Comparison of ENCODE assay signal across 14 cellular contexts in genomic region chr7:50267525-50268041, GRCh38. TPM values are rescaled to one million over a fixed set of nuclear protein-coding genes. Genes with fewer than 3 reads are reported as not detected.
DNase-seq lines count a peak whose midpoint lies in the region; ATAC-seq and FAIRE-seq lines count a peak whose summit lies in the region.
"Had no signal": no experiment of that assay in that cellular context is flagged by ENCODE, and none has a peak within 500 bp of the region (broad histone marks: within the 10 kb centered on the region; RNA-seq: fewer than 3 reads in every experiment).

No MANE protein-coding gene starts in this region.

- no peaks in the 10 kb centered on the region for H3K9me3 ChIP-seq in effector memory CD4-positive, alpha-beta T cell (ENCODE audit: control insufficient read depth, low read length)
- H3K9me3 ChIP-seq: thoracic aorta had no signal

- H3K27ac ChIP-seq in effector memory CD4-positive, alpha-beta T cell (ENCODE audit: insufficient read depth, low read length, poor library complexity, severe bottlenecking), result peak overlapping the region; percentile 60
- H3K27ac ChIP-seq: thoracic aorta had no signal

- H3K36me3 Mint-ChIP-seq in activated naive CD4-positive, alpha-beta T cell treated with anti-CD3 and anti-CD28 coated beads, Interleukin-2, amount 10 ng/mL, durations not matched to agents 7 days and 5 days, result peaks cover 12% of the 10 kb centered on the region
- H3K36me3 Mint-ChIP-seq in T-helper 2 cell treated with Interferon-gamma antibody and Interleukin-4, amounts not matched to agents 5 μg/mL and 100 μg/mL, for 36 hours (ENCODE audit: low read depth), result peaks cover 9% of the 10 kb centered on the region

- peaks cover 84% of the 10 kb centered on the region for H3K4me1 Mint-ChIP-seq in activated naive CD4-positive, alpha-beta T cell treated with anti-CD3 and anti-CD28 coated beads, Interleukin-2, amount 10 ng/mL, durations not matched to agents 7 days and 5 days
- peaks cover 84% of the 10 kb centered on the region for H3K4me1 Mint-ChIP-seq in T-helper 2 cell treated with Interferon-gamma antibody and Interleukin-4, amounts not matched to agents 5 μg/mL and 100 μg/mL, for 36 hours (ENCODE audit: low read depth)

- FAIRE-seq in urothelium cell line (lab: Jason Lieb, UNC), result peak; percentile 55

- peaks cover 82% of the 10 kb centered on the region for H3K4me1 ChIP-seq in effector memory CD4-positive, alpha-beta T cell (ENCODE audit: control insufficient read depth, insufficient read depth, low read length, poor library complexity, severe bottlenecking)

- peak overlapping the region; percentile 99 for H3K27ac Mint-ChIP-seq in activated naive CD4-positive, alpha-beta T cell treated with anti-CD3 and anti-CD28 coated beads, Interleukin-2, amount 10 ng/mL, durations not matched to agents 7 days and 5 days
- peak overlapping the region; percentile 95 for H3K27ac Mint-ChIP-seq in T-helper 2 cell treated with Interferon-gamma antibody and Interleukin-4, amounts not matched to agents 5 μg/mL and 100 μg/mL, for 36 hours

- DNase-seq in activated naive CD4-positive, alpha-beta T cell treated with anti-CD3 and anti-CD28 coated beads, Interleukin-2, amount 10 ng/mL, durations not matched to agents 7 days and 5 days, result peak; percentile 31
- DNase-seq in activated naive CD4-positive, alpha-beta T cell (lab: John Stamatoyannopoulos, UW), result no peak
- no peak for DNase-seq in T-helper 2 cell treated with Interferon-gamma antibody and Interleukin-4, amounts not matched to agents 5 μg/mL and 100 μg/mL, for 36 hours (ENCODE audit: low spot score)
- no peak for DNase-seq in effector memory CD4-positive, alpha-beta T cell
- DNase-seq in urothelium cell line (ENCODE audit: low spot score) (no peak), ureter (ENCODE audit: low spot score) (no peak), C1 segment of cervical spinal cord (lab: John Stamatoyannopoulos, UW) (no peak)
- DNase-seq: DMS53, NCI-H1417 treated with DMSO at 0.1 percent for 48 hours, nucleus accumbens, T1000 had no signal

- no peaks in the 10 kb centered on the region for H3K27me3 Mint-ChIP-seq in activated naive CD4-positive, alpha-beta T cell treated with anti-CD3 and anti-CD28 coated beads, Interleukin-2, amount 10 ng/mL, durations not matched to agents 7 days and 5 days
- no peaks in the 10 kb centered on the region for H3K27me3 Mint-ChIP-seq in T-helper 2 cell treated with Interferon-gamma antibody and Interleukin-4, amounts not matched to agents 5 μg/mL and 100 μg/mL, for 36 hours (ENCODE audit: low read depth)

- no peaks in the 10 kb centered on the region for H3K36me3 ChIP-seq in effector memory CD4-positive, alpha-beta T cell (ENCODE audit: control insufficient read depth, insufficient read depth, low read length)
- H3K36me3 ChIP-seq: thoracic aorta had no signal

- H3K27me3 ChIP-seq in effector memory CD4-positive, alpha-beta T cell (replicated peaks; ENCODE audit: control insufficient read depth, insufficient read depth, low read length, poor library complexity, severe bottlenecking), result no peaks in the 10 kb centered on the region

- ATAC-seq in HG03521 (IDR thresholded peaks at IDR 0.05; ENCODE audit: unreplicated experiment), result no peak

- H3K4me3 Mint-ChIP-seq in activated naive CD4-positive, alpha-beta T cell treated with anti-CD3 and anti-CD28 coated beads, Interleukin-2, amount 10 ng/mL, durations not matched to agents 7 days and 5 days, result peak overlapping the region; percentile 64
- H3K4me3 Mint-ChIP-seq in T-helper 2 cell treated with Interferon-gamma antibody and Interleukin-4, amounts not matched to agents 5 μg/mL and 100 μg/mL, for 36 hours, result peak overlapping the region; percentile 73

- H3K4me3 ChIP-seq in effector memory CD4-positive, alpha-beta T cell (ENCODE audit: insufficient read depth, low read depth, low read length, poor library complexity, severe bottlenecking), result no peak overlapping the region
- H3K4me3 ChIP-seq: thoracic aorta had no signal

- H3K9me3 Mint-ChIP-seq in activated naive CD4-positive, alpha-beta T cell treated with anti-CD3 and anti-CD28 coated beads, Interleukin-2, amount 10 ng/mL, durations not matched to agents 7 days and 5 days, result peaks cover 3% of the 10 kb centered on the region
- peaks cover 7% of the 10 kb centered on the region for H3K9me3 Mint-ChIP-seq in T-helper 2 cell treated with Interferon-gamma antibody and Interleukin-4, amounts not matched to agents 5 μg/mL and 100 μg/mL, for 36 hours

- CTCF ChIA-PET in activated naive CD4-positive, alpha-beta T cell treated with anti-CD3 and anti-CD28 coated beads, Interleukin-2, amount 10 ng/mL, durations not matched to agents 7 days and 5 days (lab: Charles Lee), result interaction anchor here (0.8 to 5.6 kb wide), 18 partner anchors 10 to 150 kb away, joined by 3 to 75 read pairs (median 4); partner anchors contain the start of gene IKZF1

RNA-seq across cellular contexts. Expression of gene IKZF1, which starts 36.9 kb away (rescaled TPM):
- 15.2 TPM for total RNA-seq in ureter
- total RNA-seq: NCI-H460 had no signal
